In genomic region chr10:57849726-57850357, GRCh38 we compare ENCODE assay signal across 12 cellular contexts.
DNase-seq lines count a peak whose midpoint lies in the region; ATAC-seq and TF ChIP-seq lines count a peak whose summit lies in the region.
"Had no signal": no experiment of that assay in that cellular context is flagged by ENCODE, and none has a peak within 500 bp of the region (broad histone marks: within the 10 kb centered on the region; RNA-seq: fewer than 3 reads in every experiment).

No MANE protein-coding gene starts in this region.

- H3K27ac ChIP-seq in brain microvascular endothelial cell, result no peak overlapping the region
- H3K27ac ChIP-seq: sigmoid colon had no signal

- H3K4me1 Mint-ChIP-seq in natural killer cell treated with Interleukin-12 subunit alpha and Interleukin-12 subunit beta and Interleukin-15 and Interleukin-18, amount 100 ng/mL, for 72 hours (ENCODE audit: low read depth in 2 of 2), result no peaks in the 10 kb centered on the region
- H3K4me1 Mint-ChIP-seq: activated naive CD4-positive, alpha-beta T cell treated with anti-CD3 and anti-CD28 coated beads, Interleukin-2, amount 10 ng/mL, durations not matched to agents 7 days and 5 days; stimulated activated naive CD8-positive, alpha-beta T cell treated with anti-CD3 and anti-CD28 coated beads, Interleukin-15, amount 100 ng/mL, for 72 hours had no signal

- in situ Hi-C loops in brain microvascular endothelial cell (cut with HindIII; ENCODE audit: low pct_ligation_motif_present, low sequenced_read_pairs), result no loop called here

- no peaks in the 10 kb centered on the region for H3K27me3 Mint-ChIP-seq in natural killer cell treated with Interleukin-12 subunit alpha and Interleukin-12 subunit beta and Interleukin-15 and Interleukin-18, amount 100 ng/mL, for 72 hours
- H3K27me3 Mint-ChIP-seq: activated naive CD4-positive, alpha-beta T cell treated with anti-CD3 and anti-CD28 coated beads, Interleukin-2, amount 10 ng/mL, durations not matched to agents 7 days and 5 days; stimulated activated naive CD8-positive, alpha-beta T cell treated with anti-CD3 and anti-CD28 coated beads, Interleukin-15, amount 100 ng/mL, for 72 hours had no signal

- DNase-seq in DMS153 treated with DMSO at 0.1 percent for 48 hours (lab: John Stamatoyannopoulos, UW; ENCODE audit: unreplicated experiment) (peak; percentile 31), brain microvascular endothelial cell (no peak), myocyte (ENCODE audit: low read depth) (peak; percentile 24), SHP77 (lab: John Stamatoyannopoulos, UW) (no peak)
- DNase-seq in activated naive CD4-positive, alpha-beta T cell treated with Interleukin-2 at 50 U/mL for 16 hours, result no peak
- DNase-seq in natural killer cell treated with Interleukin-12 subunit alpha and Interleukin-12 subunit beta and Interleukin-15 and Interleukin-18, amount 100 ng/mL, for 72 hours (ENCODE audit: low spot score), result no peak
- DNase-seq: activated naive CD4-positive, alpha-beta T cell treated with anti-CD3 and anti-CD28 coated beads, Interleukin-2, amount 10 ng/mL, durations not matched to agents 7 days and 5 days; NCI-H1048; sigmoid colon; stimulated activated naive CD8-positive, alpha-beta T cell treated with anti-CD3 and anti-CD28 coated beads, Interleukin-15, amount 100 ng/mL, for 72 hours had no signal

- no peaks in the 10 kb centered on the region for H3K36me3 Mint-ChIP-seq in natural killer cell treated with Interleukin-12 subunit alpha and Interleukin-12 subunit beta and Interleukin-15 and Interleukin-18, amount 100 ng/mL, for 72 hours
- H3K36me3 Mint-ChIP-seq: activated naive CD4-positive, alpha-beta T cell treated with anti-CD3 and anti-CD28 coated beads, Interleukin-2, amount 10 ng/mL, durations not matched to agents 7 days and 5 days had no signal

- H3K27me3 ChIP-seq in brain microvascular endothelial cell (replicated peaks), result no peaks in the 10 kb centered on the region
- H3K27me3 ChIP-seq: sigmoid colon had no signal

- no peaks in the 10 kb centered on the region for H3K9me3 Mint-ChIP-seq in natural killer cell treated with Interleukin-12 subunit alpha and Interleukin-12 subunit beta and Interleukin-15 and Interleukin-18, amount 100 ng/mL, for 72 hours
- H3K9me3 Mint-ChIP-seq: activated naive CD4-positive, alpha-beta T cell treated with anti-CD3 and anti-CD28 coated beads, Interleukin-2, amount 10 ng/mL, durations not matched to agents 7 days and 5 days; stimulated activated naive CD8-positive, alpha-beta T cell treated with anti-CD3 and anti-CD28 coated beads, Interleukin-15, amount 100 ng/mL, for 72 hours had no signal

- ATAC-seq in natural killer cell treated with Interleukin-12 subunit alpha and Interleukin-12 subunit beta and Interleukin-15 and Interleukin-18, amount 100 ng/mL, for 72 hours, result no peak
- ATAC-seq in GM21381 (IDR thresholded peaks at IDR 0.05; ENCODE audit: unreplicated experiment), result no peak
- ATAC-seq: stimulated activated naive CD8-positive, alpha-beta T cell treated with anti-CD3 and anti-CD28 coated beads, Interleukin-15, amount 100 ng/mL, for 72 hours had no signal

- no peak overlapping the region for H3K27ac Mint-ChIP-seq in natural killer cell treated with Interleukin-12 subunit alpha and Interleukin-12 subunit beta and Interleukin-15 and Interleukin-18, amount 100 ng/mL, for 72 hours
- H3K27ac Mint-ChIP-seq: activated naive CD4-positive, alpha-beta T cell treated with anti-CD3 and anti-CD28 coated beads, Interleukin-2, amount 10 ng/mL, durations not matched to agents 7 days and 5 days; stimulated activated naive CD8-positive, alpha-beta T cell treated with anti-CD3 and anti-CD28 coated beads, Interleukin-15, amount 100 ng/mL, for 72 hours had no signal

- no peak overlapping the region for H3K4me3 ChIP-seq in brain microvascular endothelial cell (ENCODE audit: low read depth, low read length)
- H3K4me3 ChIP-seq: sigmoid colon had no signal

- peak; percentile 78 for TF ChIP-seq CTCF in LNCAP (IDR thresholded peaks at IDR 0.05)
- peak; percentile 34 for TF ChIP-seq CTCF in brain microvascular endothelial cell (IDR thresholded peaks at IDR 0.05; ENCODE audit: low read depth, low read length, missing control alignments)

- no peak overlapping the region for H3K4me3 Mint-ChIP-seq in natural killer cell treated with Interleukin-12 subunit alpha and Interleukin-12 subunit beta and Interleukin-15 and Interleukin-18, amount 100 ng/mL, for 72 hours
- H3K4me3 Mint-ChIP-seq: activated naive CD4-positive, alpha-beta T cell treated with anti-CD3 and anti-CD28 coated beads, Interleukin-2, amount 10 ng/mL, durations not matched to agents 7 days and 5 days; stimulated activated naive CD8-positive, alpha-beta T cell treated with anti-CD3 and anti-CD28 coated beads, Interleukin-15, amount 100 ng/mL, for 72 hours had no signal

- no peaks in the 10 kb centered on the region for H3K36me3 ChIP-seq in brain microvascular endothelial cell (replicated peaks)
- H3K36me3 ChIP-seq: sigmoid colon had no signal

Comparison
In these comparisons a context has a peak if more than half of its experiments do, and no peak if none do; other contexts are left out.
1. DNase-seq: peak in DMS153 treated with DMSO at 0.1 percent for 48 hours (single experiment) and myocyte (single experiment); none in brain microvascular endothelial cell (single experiment), SHP77 (0 of 2), activated naive CD4-positive, alpha-beta T cell treated with Interleukin-2 at 50 U/mL for 16 hours (single experiment) and natural killer cell treated with Interleukin-12 subunit alpha and Interleukin-12 subunit beta and Interleukin-15 and Interleukin-18, amount 100 ng/mL, for 72 hours (single experiment).